ENCODE assay signal across 8 cellular contexts in the genomic region with DNA sequence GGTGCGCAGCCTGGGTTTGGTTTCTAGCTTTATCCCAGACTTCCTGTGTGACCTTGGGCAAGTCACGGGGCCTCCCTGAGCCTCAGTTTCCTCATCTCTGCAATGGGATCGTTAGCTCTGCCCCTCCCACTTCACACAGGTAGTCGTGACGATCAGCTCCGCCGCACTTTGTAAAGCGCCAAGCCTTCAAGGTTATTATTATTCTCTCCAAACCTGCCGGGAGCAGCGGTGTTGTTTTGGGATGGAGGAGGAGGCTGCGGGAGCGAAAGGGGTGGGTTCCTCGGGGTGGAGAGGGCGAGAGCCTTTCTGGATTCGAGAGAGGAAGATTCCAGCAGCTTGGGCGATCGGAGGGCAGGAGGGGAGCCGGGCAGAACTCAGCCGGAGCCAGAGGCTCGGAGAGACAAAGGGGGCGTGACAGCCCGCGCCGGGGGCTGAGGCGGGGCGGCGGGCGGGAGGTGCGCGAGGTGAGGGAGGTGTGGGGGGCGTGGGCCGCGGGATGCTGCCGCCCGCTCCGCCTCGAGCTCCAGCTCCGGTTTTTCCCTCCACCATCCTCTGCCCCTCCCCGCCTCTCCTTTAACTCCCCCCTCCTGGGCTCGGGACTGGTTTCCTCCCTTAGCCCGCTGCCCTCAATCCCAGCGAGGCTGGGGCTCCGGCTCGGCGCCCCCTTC. TPM values are rescaled to one million over a fixed set of nuclear protein-coding genes. Genes with fewer than 3 reads are reported as not detected.
DNase-seq lines count a peak whose midpoint lies in the region; ATAC-seq, FAIRE-seq and TF ChIP-seq lines count a peak whose summit lies in the region.

A gene with protein sequence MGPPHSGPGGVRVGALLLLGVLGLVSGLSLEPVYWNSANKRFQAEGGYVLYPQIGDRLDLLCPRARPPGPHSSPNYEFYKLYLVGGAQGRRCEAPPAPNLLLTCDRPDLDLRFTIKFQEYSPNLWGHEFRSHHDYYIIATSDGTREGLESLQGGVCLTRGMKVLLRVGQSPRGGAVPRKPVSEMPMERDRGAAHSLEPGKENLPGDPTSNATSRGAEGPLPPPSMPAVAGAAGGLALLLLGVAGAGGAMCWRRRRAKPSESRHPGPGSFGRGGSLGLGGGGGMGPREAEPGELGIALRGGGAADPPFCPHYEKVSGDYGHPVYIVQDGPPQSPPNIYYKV (plus strand): TSS at position 602 of the 668 bp plus-strand sequence. CDS start 397 bp downstream, outside the sequence.

- in situ Hi-C loops in ACHN (cut with HindIII; ENCODE audit: low pct_ligation_motif_present, low pct_unique_long_range_greater_than_20kb, low sequenced_read_pairs), result no loop called here

- peaks cover 18% of the 10 kb centered on the region for H3K23me2 ChIP-seq in H9 (ENCODE audit: insufficient read length, low read depth, low read length, poor library complexity, severe bottlenecking)

- no peaks in the 10 kb centered on the region for H3K9me3 Mint-ChIP-seq in H9
- no peaks in the 10 kb centered on the region for H3K9me3 Mint-ChIP-seq in activated B cell treated with CpG ODN at 0.5 μM for 24 hours

- DNase-seq in ACHN (peak; percentile 65), H9 (peak; percentile 91), activated B cell treated with CpG ODN at 0.5 μM for 24 hours (no peak), frontal cortex (ENCODE audit: low spot score in 2 of 2) (no peak), psoas muscle (no peak), CD1c-positive myeloid dendritic cell (ENCODE audit: extremely low spot score) (no peak)

- H3K4me3 Mint-ChIP-seq in H9, result peak within 1 kb of the TSS; percentile 75 to 87
- H3K4me3 Mint-ChIP-seq in activated B cell treated with CpG ODN at 0.5 μM for 24 hours, result peak within 1 kb of the TSS; percentile 64

- no peak within 1 kb of the TSS; the same call in 1 of the 2 replicates for H2BK15ac ChIP-seq in H9 (ENCODE audit: low read depth, low read length)

- no peak within 1 kb of the TSS for H2BK12ac ChIP-seq in H9 (ENCODE audit: insufficient read length, low read depth, low read length)

- H3K4me2 ChIP-seq in H9 (ENCODE audit: insufficient read depth, insufficient read length, low read length), result peak within 1 kb of the TSS; percentile 93

- H3K27me3 ChIP-seq in H9 (ENCODE audit: insufficient read depth, low read length), result no peaks in the 10 kb centered on the region; the same call in 1 of the 2 replicates
- peaks cover 0 to 57% (median 21%) of the 10 kb centered on the region in 3 donors for H3K27me3 ChIP-seq in psoas muscle (ENCODE audit: insufficient read depth in 3 of 3, low read length in 2 of 3)

- no peaks in the 10 kb centered on the region for H4K20me1 ChIP-seq in H9 (ENCODE audit: control insufficient read depth, insufficient read depth, insufficient read length)

- H3K36me3 ChIP-seq in psoas muscle (ENCODE audit: insufficient read depth in 1 of 2, low read depth in 1 of 2), result peaks cover 7 to 24% of the 10 kb centered on the region in 2 donors

- H3K4me3 ChIP-seq in psoas muscle, result peak within 1 kb of the TSS; percentile 49

- no peak within 1 kb of the TSS for H3K23ac ChIP-seq in H9 (ENCODE audit: insufficient read length, low read depth, low read length)

- TF ChIP-seq CTCF in H9 (conservative IDR thresholded peaks at IDR 0.05), result no peak
- TF ChIP-seq CTCF in activated B cell treated with CpG ODN at 0.5 μM for 24 hours (IDR thresholded peaks at IDR 0.05), result no peak
- no peak for TF ChIP-seq CTCF in psoas muscle (IDR thresholded peaks at IDR 0.05)

- H3K79me2 ChIP-seq in H9 (ENCODE audit: insufficient read depth, low read length), result no peaks in the 10 kb centered on the region

- H3K4me1 ChIP-seq in H9 (ENCODE audit: insufficient read depth, low read length) (no peaks in the 10 kb centered on the region; the same call in 1 of the 2 replicates), psoas muscle (peaks cover 7% of the 10 kb centered on the region)

- H3T11ph ChIP-seq in H9 (ENCODE audit: low read length), result no peak within 1 kb of the TSS

- peak within 1 kb of the TSS in 2 of 3 experiments; percentile 88 to 97; a peak in 4 of 7 replicates for H3K27ac Mint-ChIP-seq in H9
- H3K27ac Mint-ChIP-seq in activated B cell treated with CpG ODN at 0.5 μM for 24 hours, result no peak within 1 kb of the TSS

- peak within 1 kb of the TSS; percentile 19 for H3K9ac ChIP-seq in H9 (ENCODE audit: extremely low read depth, insufficient read length, low read length)

- H2AK5ac ChIP-seq in H9 (ENCODE audit: insufficient read length, low read length), result no peak within 1 kb of the TSS

- CTCF ChIA-PET in activated B cell treated with CpG ODN at 0.5 μM for 24 hours (lab: Charles Lee), result no interaction called here

- no peak within 1 kb of the TSS for H4K5ac ChIP-seq in H9 (ENCODE audit: insufficient read length, low read depth, low read length)

- peaks cover 31 to 33% of the 10 kb centered on the region in 2 experiments for H3K4me1 Mint-ChIP-seq in H9
- peaks cover 20% of the 10 kb centered on the region for H3K4me1 Mint-ChIP-seq in activated B cell treated with CpG ODN at 0.5 μM for 24 hours

- no peak within 1 kb of the TSS for H2BK20ac ChIP-seq in H9 (ENCODE audit: low read depth, low read length, poor library complexity, severe bottlenecking)

- H3K18ac ChIP-seq in H9 (ENCODE audit: insufficient read length, low read depth, low read length), result peak within 1 kb of the TSS; percentile 31

- no peak for FAIRE-seq in frontal cortex (lab: Jason Lieb, UNC)

- H3K4ac ChIP-seq in H9 (ENCODE audit: low read depth, low read length), result no peak within 1 kb of the TSS; the same call in 1 of the 2 replicates

- H3K79me1 ChIP-seq in H9 (ENCODE audit: insufficient read depth, low read depth, low read length, poor library complexity, severe bottlenecking), result no peaks in the 10 kb centered on the region

- H3K14ac ChIP-seq in H9 (ENCODE audit: insufficient read depth, low read length), result peak within 1 kb of the TSS; percentile 66

- H3K56ac ChIP-seq in H9 (ENCODE audit: insufficient read length, low read depth, low read length), result no peak within 1 kb of the TSS

- ATAC-seq in activated B cell treated with CpG ODN at 0.5 μM for 24 hours (ENCODE audit: low read depth) (peak; percentile 12), psoas muscle (no peak), GM21367 (IDR thresholded peaks at IDR 0.05; ENCODE audit: unreplicated experiment) (no peak), HG03571 (IDR thresholded peaks at IDR 0.05; ENCODE audit: unreplicated experiment) (no peak)

- H3K27ac ChIP-seq in H9 (ENCODE audit: insufficient read length, low read depth, low read length), result no peak within 1 kb of the TSS
- H3K27ac ChIP-seq in psoas muscle, result no peak within 1 kb of the TSS

- no peak within 1 kb of the TSS for H2BK120ac ChIP-seq in H9 (ENCODE audit: low read depth, low read length, poor library complexity, severe bottlenecking)

- H4K8ac ChIP-seq in H9 (replicated peaks; ENCODE audit: insufficient read length, low read depth, low read length), result no peak within 1 kb of the TSS

- intact Hi-C loops in activated B cell treated with CpG ODN at 0.5 μM for 24 hours (cut with micrococcal nuclease), result no loop called here
- intact Hi-C loops in psoas muscle (cut with DNase I), result no loop called here

- WGBS in H9 (ENCODE audit: extremely low coverage, insufficient read length, low lambda C conversion rate), result no CpG with 5 or more reads among the region's 45 CpGs
- WGBS in psoas muscle, 3 donors, result 2 to 3% (median 3%) methylated on average over 30 to 39 of the region's 45 CpGs

- no peak within 1 kb of the TSS for H4K91ac ChIP-seq in H9 (ENCODE audit: insufficient read length, low read depth, low read length)

- POLR2A ChIA-PET in activated B cell treated with CpG ODN at 0.5 μM for 24 hours (lab: Charles Lee), result interaction anchor here (0.6 to 1.0 kb wide), 2 partner anchors 17 to 19 kb away, joined by 3 to 6 read pairs; a partner anchor contains a TSS

- no peak within 1 kb of the TSS for H2BK5ac ChIP-seq in H9 (ENCODE audit: insufficient read length, low read length)

- H3K27me3 Mint-ChIP-seq in H9 (ENCODE audit: low read depth) (peaks cover 28% of the 10 kb centered on the region), activated B cell treated with CpG ODN at 0.5 μM for 24 hours (peaks cover 40% of the 10 kb centered on the region)

- no peak within 1 kb of the TSS for H2AFZ ChIP-seq in H9 (ENCODE audit: low read length)

- H3K9me3 ChIP-seq in H9 (ENCODE audit: control insufficient read depth, low read depth, low read length) (no peaks in the 10 kb centered on the region), psoas muscle (no peaks in the 10 kb centered on the region)

- H3K36me3 Mint-ChIP-seq in H9 (ENCODE audit: insufficient read depth in 1 of 3, low read depth in 3 of 3), result peaks cover 5 to 16% (median 16%) of the 10 kb centered on the region in 3 experiments; a peak in 6 of 7 replicates
- peaks cover 29% of the 10 kb centered on the region for H3K36me3 Mint-ChIP-seq in activated B cell treated with CpG ODN at 0.5 μM for 24 hours (ENCODE audit: low read depth)

RNA-seq across cellular contexts. Expression of the gene that starts here (rescaled TPM):
- total RNA-seq in H9 (2021), result 11.3 and 11.4 TPM in 2 replicates
- not detected in 2 replicates for total RNA-seq in activated B cell treated with CpG ODN at 0.5 μM for 24 hours
- total RNA-seq in frontal cortex, result 17.5 TPM
- total RNA-seq in psoas muscle, result under 1 TPM in 3 of 4 donors, not detected in 1; 0.11 to 0.37 (median 0.17) TPM
- polyA plus RNA-seq in psoas muscle, result under 1 TPM in 2 of 3 donors, not detected in 1; 0.09 to 0.12 TPM

Comparison
In these comparisons a context has a peak if more than half of its experiments do, and no peak if none do; other contexts are left out.
1. Peak in ATAC-seq in activated B cell treated with CpG ODN at 0.5 μM for 24 hours; RNA of the gene not detected or under 1 TPM.
2. DNase-seq: peak in ACHN (single experiment) and H9 (single experiment); none in activated B cell treated with CpG ODN at 0.5 μM for 24 hours (single experiment), frontal cortex (0 of 2), psoas muscle (0 of 2) and CD1c-positive myeloid dendritic cell (single experiment).